ENCODE assay signal across 8 cellular contexts in genomic region chr16:8173111-8173644, GRCh38.
A peak's percentile ranks its signal among the peaks of the same experiment; 100 is the strongest.
DNase-seq lines count a peak whose midpoint lies in the region; ATAC-seq and TF ChIP-seq lines count a peak whose summit lies in the region.

No MANE protein-coding gene starts in this region.

- H3K9ac ChIP-seq in mesenchymal stem cell (ENCODE audit: low read length): no peak overlapping the region

- H3K4me1 ChIP-seq in mesenchymal stem cell (ENCODE audit: control insufficient read depth, insufficient read depth, low read depth, low read length) (no peaks in the 10 kb centered on the region), tibial nerve (no peaks in the 10 kb centered on the region)

- H3K23ac ChIP-seq in mesenchymal stem cell (ENCODE audit: low read length in 2 of 2): no peak overlapping the region

- ATAC-seq in GM18505 (IDR thresholded peaks at IDR 0.05; ENCODE audit: unreplicated experiment): no peak

- no peak overlapping the region for H4K8ac ChIP-seq in mesenchymal stem cell (ENCODE audit: low read length)

- H3K18ac ChIP-seq in mesenchymal stem cell (ENCODE audit: low read depth in 1 of 2, low read length in 2 of 2): no peak overlapping the region

- H3K4me3 ChIP-seq in GM06990 (replicated peaks; ENCODE audit: low read depth, low read length): no peak overlapping the region
- H3K4me3 ChIP-seq in mesenchymal stem cell (ENCODE audit: insufficient read depth in 1 of 2, low read depth in 1 of 2, low read length in 2 of 2): no peak overlapping the region
- H3K4me3 ChIP-seq in tibial nerve: no peak overlapping the region

- WGBS in mesenchymal stem cell: 35% methylated on average over 16 of the region's 16 CpGs
- 24 to 26% methylated on average over 16 of the region's 16 CpGs for WGBS in tibial nerve, 2 donors

- H3K9me3 ChIP-seq in mesenchymal stem cell (ENCODE audit: control insufficient read depth, low read length) (no peaks in the 10 kb centered on the region), tibial nerve (peaks cover 0 to 4% (median 0%) of the 10 kb centered on the region in 4 donors)

- no peak overlapping the region for H3K4me2 ChIP-seq in mesenchymal stem cell (ENCODE audit: low read length, poor library complexity, severe bottlenecking)

- no peak overlapping the region for H2AFZ ChIP-seq in mesenchymal stem cell (ENCODE audit: low read depth, low read length)

- no peak overlapping the region for H2BK12ac ChIP-seq in mesenchymal stem cell (ENCODE audit: low read length in 2 of 2)

- no peak overlapping the region for H4K91ac ChIP-seq in mesenchymal stem cell (ENCODE audit: low read length)

- no peak overlapping the region for H2AK5ac ChIP-seq in mesenchymal stem cell (ENCODE audit: low read length, severe bottlenecking)

- no peak for TF ChIP-seq POLR2A in tibial nerve (IDR thresholded peaks at IDR 0.05)
- no peak for TF ChIP-seq POLR2A in GM18505 (IDR thresholded peaks at IDR 0.05; ENCODE audit: borderline replicate concordance, extremely low read depth, insufficient read depth, insufficient read length)

- no peaks in the 10 kb centered on the region for H3K79me1 ChIP-seq in mesenchymal stem cell (replicated peaks; ENCODE audit: low read length, poor library complexity, severe bottlenecking)

- no peak for TF ChIP-seq EP300 in tibial nerve (IDR thresholded peaks at IDR 0.05)

- DNase-seq in GM06990 (ENCODE audit: extremely low read depth, insufficient read length): no peak
- peak; percentile 77 for DNase-seq in M059J (ENCODE audit: low read depth)
- DNase-seq in SHP77 (lab: John Stamatoyannopoulos, UW): peak; percentile 81 to 87
- DNase-seq in ecto neural progenitor cell (ENCODE audit: low spot score): peak; percentile 85
- peak; percentile 8 for DNase-seq in mesenchymal stem cell
- peak in 1 of 2 donors; percentile 22 for DNase-seq in tibial nerve (ENCODE audit: low spot score in 2 of 2)

- H3K36me3 ChIP-seq in GM06990 (ENCODE audit: control insufficient read depth, insufficient read depth, low read length) (no peaks in the 10 kb centered on the region), mesenchymal stem cell (ENCODE audit: control insufficient read depth in 1 of 2, insufficient read depth in 2 of 2, low read depth in 1 of 2, low read length in 2 of 2) (no peaks in the 10 kb centered on the region), tibial nerve (no peaks in the 10 kb centered on the region)

- TF ChIP-seq CTCF in 22Rv1 (IDR thresholded peaks at IDR 0.05) (peak; percentile 95), GM06990 (IDR thresholded peaks at IDR 0.05; ENCODE audit: insufficient read depth, low read length, poor library complexity, severe bottlenecking) (peak; percentile 79), tibial nerve (IDR thresholded peaks at IDR 0.05) (peak; percentile 34 to 71 (median 59))

- no peak overlapping the region for H3K4ac ChIP-seq in mesenchymal stem cell (ENCODE audit: low read depth in 1 of 2, low read length in 2 of 2)

- no peak overlapping the region for H3K27ac ChIP-seq in 22Rv1
- H3K27ac ChIP-seq in mesenchymal stem cell (ENCODE audit: low read length, poor library complexity, severe bottlenecking): no peak overlapping the region
- H3K27ac ChIP-seq in tibial nerve: no peak overlapping the region

- H2BK15ac ChIP-seq in mesenchymal stem cell (ENCODE audit: low read depth, poor library complexity, severe bottlenecking): no peak overlapping the region

- H3K27me3 ChIP-seq in GM06990 (replicated peaks; ENCODE audit: control insufficient read depth, insufficient read depth, low read length) (no peaks in the 10 kb centered on the region), mesenchymal stem cell (ENCODE audit: control insufficient read depth in 1 of 2, insufficient read depth in 1 of 2, low read length in 2 of 2) (no peaks in the 10 kb centered on the region), tibial nerve (no peaks in the 10 kb centered on the region)

- H2BK120ac ChIP-seq in mesenchymal stem cell (ENCODE audit: low read depth, low read length): no peak overlapping the region

- H2BK5ac ChIP-seq in mesenchymal stem cell (ENCODE audit: low read depth, low read length, poor library complexity, severe bottlenecking): no peak overlapping the region

- no peak overlapping the region for H3K14ac ChIP-seq in mesenchymal stem cell (ENCODE audit: low read length in 2 of 2)
